In the genomic region with DNA sequence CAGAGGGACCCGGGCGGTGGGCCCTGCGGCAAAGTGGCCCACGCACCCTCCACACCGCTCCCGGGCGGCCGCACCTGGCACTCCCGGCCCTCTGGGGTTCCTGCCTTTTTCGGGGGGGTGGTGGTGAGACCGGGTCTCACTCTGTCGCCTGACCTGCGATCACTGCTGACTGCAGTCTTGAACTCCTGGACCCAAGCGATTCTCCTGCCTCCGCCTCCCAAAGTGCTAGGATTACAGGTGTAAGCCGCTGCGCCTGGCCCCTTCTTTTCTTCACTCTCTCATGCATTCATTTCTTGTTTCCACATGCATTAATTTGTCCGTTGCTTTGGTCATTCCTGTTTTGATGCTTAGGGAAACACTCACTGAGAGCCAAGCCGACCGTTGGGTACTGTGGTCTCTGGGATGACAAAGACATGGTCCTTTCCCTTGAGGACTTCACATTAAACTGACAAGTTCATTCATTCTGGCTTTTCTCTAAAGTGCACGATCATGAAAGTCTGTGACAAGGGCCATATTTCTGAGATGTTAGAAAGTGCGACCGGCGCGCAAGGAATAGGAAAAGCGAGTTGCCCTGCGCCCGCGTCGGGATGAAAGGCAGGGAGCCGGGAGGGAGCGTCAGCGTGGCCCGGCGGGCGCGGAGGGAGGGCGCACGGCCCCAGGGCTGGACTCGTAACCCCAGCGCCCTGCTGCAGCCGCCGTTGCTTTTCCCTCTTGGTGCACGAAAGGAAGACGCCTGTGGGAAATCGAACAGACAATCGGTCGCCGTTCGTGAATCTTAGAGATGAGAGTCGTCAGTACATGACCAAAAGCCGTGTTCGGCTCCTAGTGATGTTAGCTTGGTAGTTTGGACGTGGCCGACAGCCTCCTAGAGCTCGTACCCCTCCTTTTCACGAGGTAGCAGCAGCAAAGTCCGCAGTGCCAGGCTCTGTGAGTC, we compare ENCODE assay signal across 8 cellular contexts. TPM values are rescaled to one million over a fixed set of nuclear protein-coding genes. Genes with fewer than 3 reads are reported as not detected.
DNase-seq lines count a peak whose midpoint lies in the region; ATAC-seq and TF ChIP-seq lines count a peak whose summit lies in the region.

No MANE protein-coding gene starts in this region.

- peak overlapping the region; percentile 48 for H3K27ac Mint-ChIP-seq in activated T-cell treated with anti-CD3 and anti-CD28 coated beads, Interleukin-2, amount 50 U/mL, for 72 hours

- H3K27me3 Mint-ChIP-seq in activated T-cell treated with anti-CD3 and anti-CD28 coated beads, Interleukin-2, amount 50 U/mL, for 72 hours (ENCODE audit: low read depth) = peaks cover 34% of the 10 kb centered on the region

- DNase-seq in DMS53 (lab: John Stamatoyannopoulos, UW) (peak; percentile 73), Right ventricle myocardium superior (no peak), prostate gland (ENCODE audit: low spot score) (no peak), kidney glomerular epithelial cell (lab: John Stamatoyannopoulos, UW) (no peak)
- peak in 1 of 2 donors; percentile 8 for DNase-seq in activated T-cell treated with anti-CD3 and anti-CD28 coated beads, Interleukin-2, amount 50 U/mL, for 72 hours

- no peaks in the 10 kb centered on the region for H3K36me3 ChIP-seq in prostate gland

- H3K4me3 ChIP-seq in prostate gland = peak overlapping the region; percentile 36 to 52

- peaks cover 8 to 13% of the 10 kb centered on the region in 2 donors for H3K36me3 Mint-ChIP-seq in activated T-cell treated with anti-CD3 and anti-CD28 coated beads, Interleukin-2, amount 50 U/mL, for 72 hours (ENCODE audit: insufficient read depth in 2 of 2)

- peaks cover 40% of the 10 kb centered on the region for H3K4me1 Mint-ChIP-seq in activated T-cell treated with anti-CD3 and anti-CD28 coated beads, Interleukin-2, amount 50 U/mL, for 72 hours (ENCODE audit: low read depth)

- TF ChIP-seq CTCF in prostate gland (IDR thresholded peaks at IDR 0.05) = no peak

- H3K9me3 Mint-ChIP-seq in activated T-cell treated with anti-CD3 and anti-CD28 coated beads, Interleukin-2, amount 50 U/mL, for 72 hours = no peaks in the 10 kb centered on the region

- peak overlapping the region; percentile 93 to 94 for H3K4me3 Mint-ChIP-seq in activated T-cell treated with anti-CD3 and anti-CD28 coated beads, Interleukin-2, amount 50 U/mL, for 72 hours

- no peaks in the 10 kb centered on the region for H3K4me1 ChIP-seq in prostate gland (replicated peaks)

- TF ChIP-seq POLR2A in prostate gland (IDR thresholded peaks at IDR 0.05) = no peak

- no peak overlapping the region for H3K27ac ChIP-seq in prostate gland

- WGBS in prostate gland = 2% methylated on average over 58 of the region's 58 CpGs

- no peaks in the 10 kb centered on the region for H3K9me3 ChIP-seq in prostate gland

- H3K27me3 ChIP-seq in prostate gland (replicated peaks; ENCODE audit: insufficient read depth) = no peaks in the 10 kb centered on the region

- ATAC-seq in HG03064 (IDR thresholded peaks at IDR 0.05; ENCODE audit: low read depth, unreplicated experiment) (peak; percentile 6), Right ventricle myocardium superior (ENCODE audit: poor library complexity) (peak; percentile 68), GM19452 (IDR thresholded peaks at IDR 0.05; ENCODE audit: unreplicated experiment) (no peak), HG03108 (IDR thresholded peaks at IDR 0.05; ENCODE audit: unreplicated experiment) (no peak)
- ATAC-seq in activated T-cell treated with anti-CD3 and anti-CD28 coated beads, Interleukin-2, amount 50 U/mL, for 72 hours (replicated peaks in 1 of 2) = no peak

- intact Hi-C loops in Right ventricle myocardium superior (cut with DNase I) (no loop called here), prostate gland (cut with DNase I) (no loop called here)

RNA-seq across cellular contexts. Expression of gene MCOLN2, which starts 1.0 kb away (rescaled TPM):
- 10 to 100 TPM; 57.6 to 76.3 TPM for total RNA-seq in activated T-cell treated with anti-CD3 and anti-CD28 coated beads, Interleukin-2, amount 50 U/mL, for 72 hours
- total RNA-seq in Right ventricle myocardium superior (0.27 TPM), prostate gland (1 to 10 TPM; 1.1 to 6.8 TPM)

RNA-seq across cellular contexts. Expression of gene MCOLN3, which starts 50.4 kb away (rescaled TPM):
- total RNA-seq in activated T-cell treated with anti-CD3 and anti-CD28 coated beads, Interleukin-2, amount 50 U/mL, for 72 hours = under 1 TPM; 0.74 to 0.91 TPM
- 1.7 TPM for total RNA-seq in Right ventricle myocardium superior
- total RNA-seq in prostate gland = 1 to 10 TPM in 1 of 2 donors, under 1 TPM in 1; 0.23 to 1.6 TPM

Comparison
In these comparisons a context has a peak if more than half of its experiments do, and no peak if none do; other contexts are left out.
1. ATAC-seq: peak in HG03064 (single experiment) and Right ventricle myocardium superior (single experiment); none in activated T-cell treated with anti-CD3 and anti-CD28 coated beads, Interleukin-2, amount 50 U/mL, for 72 hours (0 of 2), GM19452 (single experiment) and HG03108 (single experiment).
2. RNA of gene MCOLN2, which starts 1.0 kb away (total RNA-seq): 57.6 to 76.3 TPM in activated T-cell treated with anti-CD3 and anti-CD28 coated beads, Interleukin-2, amount 50 U/mL, for 72 hours; 1.1 to 6.8 TPM in prostate gland and 0.27 TPM in Right ventricle myocardium superior (single experiment); every median in the first group is over 4 times any median in the second.